In the genomic region with DNA sequence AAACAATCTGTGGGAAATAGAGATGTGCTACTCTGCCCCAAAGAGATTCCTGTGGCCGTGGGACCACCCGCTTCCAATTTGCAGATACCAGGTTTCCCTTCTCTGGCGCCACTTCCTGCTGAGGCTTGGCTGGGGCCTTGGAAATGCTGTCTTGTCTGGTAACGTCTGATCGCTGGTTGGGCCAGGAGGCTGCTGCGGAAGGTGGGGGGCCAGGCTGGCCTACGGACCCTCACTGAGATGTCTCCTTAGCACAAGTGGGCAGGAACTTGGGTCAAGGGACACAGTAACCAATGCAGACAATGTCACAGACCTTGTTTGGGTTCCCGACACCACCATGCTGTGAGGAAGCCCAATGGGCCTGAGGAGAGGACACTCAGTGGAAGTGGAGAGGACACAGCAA, we compare ENCODE assay signal across 32 cellular contexts. TPM values are rescaled to one million over a fixed set of nuclear protein-coding genes. Genes with fewer than 3 reads are reported as not detected.
"Had no signal": no experiment of that assay in that cellular context is flagged by ENCODE, and none has a peak within 500 bp of the region (broad histone marks: within the 10 kb centered on the region; RNA-seq: fewer than 3 reads in every experiment).

No MANE protein-coding gene starts in this region.

- H3K9me3 ChIP-seq: Peyer's patch had no signal

- H3K27me3 ChIP-seq: Peyer's patch had no signal

- ATAC-seq: activated naive CD8-positive, alpha-beta T cell treated with anti-CD3 and anti-CD28 coated beads, Interleukin-2, amount 50 U/mL, for 24 hours; PC-3 had no signal

- H3K36me3 ChIP-seq: MG63, Peyer's patch, WERI-Rb-1 had no signal

- DNase-seq: activated CD4-positive, alpha-beta memory T cell treated with anti-CD3 and anti-CD28 coated beads, Interleukin-2, amount 10 ng/mL, durations not matched to agents 7 days and 5 days; activated CD4-positive, alpha-beta T cell treated with anti-CD3 and anti-CD28 coated beads for 1 hour; activated CD4-positive, alpha-beta T cell treated with anti-CD3 and anti-CD28 coated beads for 48 hours; activated CD4-positive, CD25-positive, alpha-beta regulatory T cell; activated gamma-delta T cell; activated naive CD4-positive, alpha-beta T cell treated with Interleukin-2 at 50 U/mL for 16 hours; activated naive CD8-positive, alpha-beta T cell treated with anti-CD3 and anti-CD28 coated beads, Interleukin-2, amount 50 U/mL, for 24 hours; activated T-cell treated with anti-CD3 and anti-CD28 coated beads, Interleukin-2, amount 50 U/mL, for 24 hours; anterior cingulate cortex; central memory CD4-positive, alpha-beta T cell; Kasumi-1; KBM-7; MG63; NCI-H1092; NCI-H1436 treated with DMSO at 0.1 percent for 48 hours; NCI-H1694 treated with DMSO at 0.1 percent for 48 hours; NCI-H2029; NCI-H510A; NCI-H526; NCI-H748 treated with DMSO at 0.1 percent for 48 hours; NK-92 treated with Interleukin-12 subunit alpha and Interleukin-12 subunit beta, amount 100 ng/mL, for 24 hours; PC-3; Right ventricle myocardium superior; RPMI8226; T1000; WERI-Rb-1 had no signal

- H3K4me1 ChIP-seq: Peyer's patch had no signal

- H3K27ac ChIP-seq: Peyer's patch, WERI-Rb-1 had no signal

- H3K4me3 ChIP-seq: MG63, Peyer's patch had no signal

RNA-seq across cellular contexts. Expression of a gene that starts 31.7 kb away (rescaled TPM):
- total RNA-seq: activated CD4-positive, alpha-beta memory T cell treated with anti-CD3 and anti-CD28 coated beads, Interleukin-2, amount 10 ng/mL, durations not matched to agents 7 days and 5 days; activated CD8-positive, alpha-beta memory T cell treated with anti-CD3 and anti-CD28 coated beads for 36 hours; activated T-helper 2 cell treated with anti-CD3 and anti-CD28 coated beads, Interferon-gamma antibody, Interleukin-2, Interleukin-4, amounts not matched to agents 10 μg/mL and 5 μg/mL and 100 μg/mL, durations not matched to agents 14 hours and 24 hours and 36 hours; PC-3; Peyer's patch; T-helper 1 cell treated with Interleukin-12 subunit alpha and Interleukin-12 subunit beta and Interleukin-4 antibody, amounts not matched to agents 30 ng/mL and 1 ng/mL, for 36 hours; T-helper 2 cell treated with Interferon-gamma antibody and Interleukin-4, amounts not matched to agents 100 ng/mL and 5 ng/mL, for 36 hours had no signal
- polyA plus RNA-seq: IgD-negative memory B cell had no signal
